In the genomic region with DNA sequence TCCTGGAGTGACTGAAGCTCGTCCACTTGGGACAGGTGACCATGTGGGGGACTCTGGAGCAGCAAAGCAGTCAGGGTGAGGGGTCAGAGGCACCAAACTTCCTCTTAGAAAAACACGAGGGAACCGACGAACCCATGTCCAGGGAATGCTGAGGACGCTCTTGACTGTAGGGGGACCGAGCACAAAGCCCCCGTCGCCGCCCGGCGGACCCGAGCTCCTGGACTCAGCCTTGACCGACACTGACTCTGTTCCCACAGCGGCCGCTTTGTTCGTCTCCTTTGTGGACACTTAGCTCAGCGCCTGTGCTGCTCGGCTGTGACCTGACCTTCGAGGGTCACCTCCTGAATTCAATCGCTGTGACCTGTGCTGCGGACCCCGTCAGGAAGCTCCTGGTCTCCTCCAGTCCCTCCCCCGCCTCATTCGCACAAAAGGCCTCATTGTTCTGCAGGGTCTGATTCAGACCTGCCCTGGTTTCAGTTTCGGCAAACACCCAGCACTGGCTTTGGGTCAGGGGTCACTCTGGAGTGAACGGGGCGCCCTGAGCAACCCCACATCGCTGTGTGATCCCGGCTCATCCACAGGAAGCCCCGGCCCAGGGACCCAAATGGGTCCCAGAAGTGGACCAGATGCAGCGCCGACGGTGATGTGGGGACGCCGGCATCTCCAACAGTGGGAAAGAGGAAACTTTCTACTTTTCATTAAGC, we compare ENCODE assay signal across 1 cellular context.
TF ChIP-seq lines count a peak whose summit lies in the region.
"Not testable (repeated sequence)": the region's sequence is repeated elsewhere in the genome, so short reads cannot be mapped to it uniquely, and the experiment has no call there.

No MANE protein-coding gene starts in this region.

TF ChIP-seq in HepG2, 621 proteins besides CTCF, POLR2A, EP300 and RAD21 (continued from another document and continues in another):
- TF ChIP-seq PRDM10 (CRISPR knock-in tag; IDR thresholded peaks at IDR 0.05; ENCODE audit: low read depth): peak; percentile 94
- peak; percentile 16; the same call in 1 of the 2 replicates for TF ChIP-seq ZNF891 (CRISPR knock-in tag; IDR thresholded peaks at IDR 0.05)
- TF ChIP-seq, protein P1, sequence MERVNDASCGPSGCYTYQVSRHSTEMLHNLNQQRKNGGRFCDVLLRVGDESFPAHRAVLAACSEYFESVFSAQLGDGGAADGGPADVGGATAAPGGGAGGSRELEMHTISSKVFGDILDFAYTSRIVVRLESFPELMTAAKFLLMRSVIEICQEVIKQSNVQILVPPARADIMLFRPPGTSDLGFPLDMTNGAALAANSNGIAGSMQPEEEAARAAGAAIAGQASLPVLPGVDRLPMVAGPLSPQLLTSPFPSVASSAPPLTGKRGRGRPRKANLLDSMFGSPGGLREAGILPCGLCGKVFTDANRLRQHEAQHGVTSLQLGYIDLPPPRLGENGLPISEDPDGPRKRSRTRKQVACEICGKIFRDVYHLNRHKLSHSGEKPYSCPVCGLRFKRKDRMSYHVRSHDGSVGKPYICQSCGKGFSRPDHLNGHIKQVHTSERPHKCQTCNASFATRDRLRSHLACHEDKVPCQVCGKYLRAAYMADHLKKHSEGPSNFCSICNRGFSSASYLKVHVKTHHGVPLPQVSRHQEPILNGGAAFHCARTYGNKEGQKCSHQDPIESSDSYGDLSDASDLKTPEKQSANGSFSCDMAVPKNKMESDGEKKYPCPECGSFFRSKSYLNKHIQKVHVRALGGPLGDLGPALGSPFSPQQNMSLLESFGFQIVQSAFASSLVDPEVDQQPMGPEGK (CRISPR knock-in tag; IDR thresholded peaks at IDR 0.05): peak; percentile 100
- peak; percentile 92 for TF ChIP-seq JUN (CRISPR knock-in tag; IDR thresholded peaks at IDR 0.05)
- TF ChIP-seq, protein P2, sequence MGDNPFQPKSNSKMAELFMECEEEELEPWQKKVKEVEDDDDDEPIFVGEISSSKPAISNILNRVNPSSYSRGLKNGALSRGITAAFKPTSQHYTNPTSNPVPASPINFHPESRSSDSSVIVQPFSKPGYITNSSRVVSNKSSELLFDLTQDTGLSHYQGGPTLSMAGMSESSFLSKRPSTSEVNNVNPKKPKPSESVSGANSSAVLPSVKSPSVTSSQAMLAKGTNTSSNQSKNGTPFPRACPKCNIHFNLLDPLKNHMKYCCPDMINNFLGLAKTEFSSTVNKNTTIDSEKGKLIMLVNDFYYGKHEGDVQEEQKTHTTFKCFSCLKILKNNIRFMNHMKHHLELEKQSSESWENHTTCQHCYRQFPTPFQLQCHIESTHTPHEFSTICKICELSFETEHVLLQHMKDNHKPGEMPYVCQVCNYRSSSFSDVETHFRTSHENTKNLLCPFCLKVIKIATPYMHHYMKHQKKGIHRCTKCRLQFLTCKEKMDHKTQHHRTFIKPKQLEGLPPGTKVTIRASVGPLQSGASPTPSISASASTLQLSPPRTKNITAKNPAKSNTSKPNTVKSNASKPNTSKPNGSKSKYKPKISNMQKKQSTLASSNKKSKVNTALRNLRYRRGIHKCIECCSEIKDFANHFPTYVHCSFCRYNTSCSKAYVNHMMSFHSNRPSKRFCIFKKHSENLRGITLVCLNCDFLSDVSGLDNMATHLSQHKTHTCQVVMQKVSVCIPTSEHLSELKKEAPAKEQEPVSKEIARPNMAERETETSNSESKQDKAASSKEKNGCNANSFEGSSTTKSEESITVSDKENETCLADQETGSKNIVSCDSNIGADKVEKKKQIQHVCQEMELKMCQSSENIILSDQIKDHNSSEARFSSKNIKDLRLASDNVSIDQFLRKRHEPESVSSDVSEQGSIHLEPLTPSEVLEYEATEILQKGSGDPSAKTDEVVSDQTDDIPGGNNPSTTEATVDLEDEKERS (CRISPR knock-in tag; IDR thresholded peaks at IDR 0.05): peak; percentile 93; the same call in 1 of the 2 replicates
- TF ChIP-seq REPIN1 (CRISPR knock-in tag; IDR thresholded peaks at IDR 0.05; ENCODE audit: borderline replicate concordance, low read depth): peak; percentile 87
- TF ChIP-seq ZNF670 (CRISPR knock-in tag; IDR thresholded peaks at IDR 0.05; ENCODE audit: borderline replicate concordance): peak; percentile 94
- TF ChIP-seq ZNF350 (CRISPR knock-in tag; IDR thresholded peaks at IDR 0.05; ENCODE audit: borderline replicate concordance, low read depth): peak; percentile 97
- TF ChIP-seq HNF1A (IDR thresholded peaks at IDR 0.05; ENCODE audit: low read depth): 0 out of 2 replicates have a peak, but pooled peaks have one; percentile 52
- peak; percentile 94 for TF ChIP-seq HNF1A (CRISPR knock-in tag; IDR thresholded peaks at IDR 0.05; ENCODE audit: borderline replicate concordance)
- TF ChIP-seq ZNF550 (CRISPR knock-in tag; IDR thresholded peaks at IDR 0.05; ENCODE audit: borderline replicate concordance): peak; percentile 85; the same call in 1 of the 2 replicates
- TF ChIP-seq BRD4 (CRISPR knock-in tag; IDR thresholded peaks at IDR 0.05): peak; percentile 86
- TF ChIP-seq ARNTL (CRISPR knock-in tag; IDR thresholded peaks at IDR 0.05): peak; percentile 84; the same call in 1 of the 2 replicates
- TF ChIP-seq RXRB (CRISPR knock-in tag; IDR thresholded peaks at IDR 0.05; ENCODE audit: borderline replicate concordance): peak; percentile 99
- peak; percentile 89 for TF ChIP-seq ZMYM4 (CRISPR knock-in tag; IDR thresholded peaks at IDR 0.05)
- TF ChIP-seq ZFP37 (CRISPR knock-in tag; IDR thresholded peaks at IDR 0.05; ENCODE audit: borderline replicate concordance): peak; percentile 89
- peak; percentile 9; the same call in 1 of the 2 replicates for TF ChIP-seq ZNF24 (IDR thresholded peaks at IDR 0.05)
- peak; percentile 73; the same call in 1 of the 2 replicates for TF ChIP-seq ZNF513 (CRISPR knock-in tag; conservative IDR thresholded peaks at IDR 0.05)
- peak; percentile 41; the same call in 1 of the 2 replicates for TF ChIP-seq STAT5B (CRISPR knock-in tag; IDR thresholded peaks at IDR 0.05)
- peak; percentile 57; the same call in 1 of the 2 replicates for TF ChIP-seq ZNF362 (CRISPR knock-in tag; IDR thresholded peaks at IDR 0.05; ENCODE audit: borderline replicate concordance)
- peak; percentile 43; the same call in 1 of the 2 replicates for TF ChIP-seq SSRP1 (CRISPR knock-in tag; IDR thresholded peaks at IDR 0.05)
- TF ChIP-seq MYC (CRISPR knock-in tag; IDR thresholded peaks at IDR 0.05; ENCODE audit: borderline replicate concordance): peak; percentile 85; the same call in 1 of the 2 replicates
- peak; percentile 65 for TF ChIP-seq ELF4 (CRISPR knock-in tag; IDR thresholded peaks at IDR 0.05; ENCODE audit: borderline replicate concordance)
- TF ChIP-seq ZSCAN25 (CRISPR knock-in tag; IDR thresholded peaks at IDR 0.05): peak; percentile 88
- TF ChIP-seq ARNT2 (CRISPR knock-in tag; IDR thresholded peaks at IDR 0.05; ENCODE audit: low read depth): peak; percentile 81
- peak; percentile 91 for TF ChIP-seq ZNF574 (CRISPR knock-in tag; IDR thresholded peaks at IDR 0.05)
- peak; percentile 41 for TF ChIP-seq MAZ (IDR thresholded peaks at IDR 0.05; ENCODE audit: borderline replicate concordance, low read depth, low read length)
- TF ChIP-seq MAZ (CRISPR knock-in tag; IDR thresholded peaks at IDR 0.05; ENCODE audit: low read depth): peak; percentile 74
- peak; percentile 86; the same call in 1 of the 2 replicates for TF ChIP-seq ZNF333 (CRISPR knock-in tag; IDR thresholded peaks at IDR 0.05; ENCODE audit: borderline replicate concordance)
- peak; percentile 80 for TF ChIP-seq ZNF781 (CRISPR knock-in tag; IDR thresholded peaks at IDR 0.05; ENCODE audit: borderline replicate concordance, not compliant biosample characterization)
- TF ChIP-seq GABPA (IDR thresholded peaks at IDR 0.05; ENCODE audit: low read depth, low read length): not testable (repeated sequence)
- TF ChIP-seq GABPA (CRISPR knock-in tag; IDR thresholded peaks at IDR 0.05; ENCODE audit: low read depth): peak; percentile 51
- TF ChIP-seq NRL (CRISPR knock-in tag; IDR thresholded peaks at IDR 0.05; ENCODE audit: borderline replicate concordance): peak; percentile 79; the same call in 1 of the 2 replicates
- TF ChIP-seq ZNF12 (CRISPR knock-in tag; IDR thresholded peaks at IDR 0.05): peak; percentile 78
- TF ChIP-seq NR0B2 (CRISPR knock-in tag; IDR thresholded peaks at IDR 0.05): peak; percentile 68
